In genomic region chr14:92143309-92143708, GRCh38 we compare ENCODE assay signal across 3 cellular contexts.
A peak's percentile ranks its signal among the peaks of the same experiment; 100 is the strongest.
TF ChIP-seq lines count a peak whose summit lies in the region.

No MANE protein-coding gene starts in this region.

TF ChIP-seq in HepG2, 621 proteins besides CTCF, POLR2A, EP300 and RAD21:
- TF ChIP-seq GLI4 (CRISPR knock-in tag; IDR thresholded peaks at IDR 0.05; ENCODE audit: borderline replicate concordance) (no peak), ELF3 (CRISPR knock-in tag; IDR thresholded peaks at IDR 0.05) (no peak), ZNF784 (CRISPR knock-in tag; IDR thresholded peaks at IDR 0.05; ENCODE audit: borderline replicate concordance) (no peak), ZNF251 (CRISPR knock-in tag; IDR thresholded peaks at IDR 0.05) (no peak), ZNF234 (CRISPR knock-in tag; conservative IDR thresholded peaks at IDR 0.05) (no peak), MIER2 (CRISPR knock-in tag; IDR thresholded peaks at IDR 0.05) (no peak), TARDBP (CRISPR knock-in tag; IDR thresholded peaks at IDR 0.05) (no peak), ZNF552 (CRISPR knock-in tag; IDR thresholded peaks at IDR 0.05; ENCODE audit: borderline replicate concordance) (no peak), MIER3 (CRISPR knock-in tag; IDR thresholded peaks at IDR 0.05; ENCODE audit: borderline replicate concordance) (no peak), ZFP36L1 (CRISPR knock-in tag; IDR thresholded peaks at IDR 0.05) (no peak)

TF ChIP-seq in Ishikawa, 13 proteins besides CTCF, POLR2A, EP300 and RAD21:
- no peak for TF ChIP-seq EGR1 (IDR thresholded peaks at IDR 0.05)
- no peak for TF ChIP-seq CREB1 (IDR thresholded peaks at IDR 0.05; ENCODE audit: low read depth)
- TF ChIP-seq TCF12 (IDR thresholded peaks at IDR 0.05; ENCODE audit: low read depth) = no peak
- TF ChIP-seq NFIC (IDR thresholded peaks at IDR 0.05) = peak; percentile 53
- TF ChIP-seq USF1 (IDR thresholded peaks at IDR 0.05) = no peak
- TF ChIP-seq TEAD4 (IDR thresholded peaks at IDR 0.05) = no peak
- no peak for TF ChIP-seq MAX (IDR thresholded peaks at IDR 0.05)
- no peak for TF ChIP-seq TAF1 (IDR thresholded peaks at IDR 0.05; ENCODE audit: low read depth)

TF ChIP-seq in K562, 482 proteins besides CTCF, POLR2A, EP300 and RAD21:
- TF ChIP-seq NFIC (IDR thresholded peaks at IDR 0.05) (peak; percentile 69), ARHGAP35 (IDR thresholded peaks at IDR 0.05; ENCODE audit: partially characterized antibody) (no peak)
